ENCODE assay signal across 16 cellular contexts in the genomic region with DNA sequence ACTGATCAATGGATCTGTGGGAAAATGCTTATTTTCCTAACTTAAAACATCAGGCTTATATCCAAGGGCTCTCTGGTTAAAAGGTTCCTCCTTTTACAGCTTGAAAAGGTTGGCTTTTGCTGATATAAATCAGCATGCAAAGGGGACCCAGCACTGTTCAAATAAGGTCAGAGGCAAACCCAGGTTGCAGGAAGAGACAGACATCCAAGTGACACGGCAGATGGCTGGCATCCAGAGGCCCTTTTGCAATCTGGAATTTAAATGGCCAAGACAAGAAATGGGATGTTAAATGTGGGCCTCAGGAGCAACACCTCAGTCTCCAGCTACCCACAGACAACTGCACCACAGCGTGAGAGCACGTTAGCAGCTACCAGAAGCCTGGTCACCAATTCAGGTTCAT. TPM values are rescaled to one million over a fixed set of nuclear protein-coding genes. Genes with fewer than 3 reads are reported as not detected.
DNase-seq lines count a peak whose midpoint lies in the region; ATAC-seq and TF ChIP-seq lines count a peak whose summit lies in the region.
"Had no signal": no experiment of that assay in that cellular context is flagged by ENCODE, and none has a peak within 500 bp of the region (broad histone marks: within the 10 kb centered on the region; RNA-seq: fewer than 3 reads in every experiment).

No MANE protein-coding gene starts in this region.

- TF ChIP-seq CTCF in Caco-2 (IDR thresholded peaks at IDR 0.05; ENCODE audit: insufficient read depth in 1 of 2, low read depth in 1 of 2, low read length in 1 of 2, severe bottlenecking in 1 of 2, unreplicated experiment in 1 of 2), result no peak
- TF ChIP-seq CTCF in glutamatergic neuron (IDR thresholded peaks at IDR 0.05; ENCODE audit: partially characterized antibody, unreplicated experiment), result no peak
- no peak for TF ChIP-seq CTCF in psoas muscle (IDR thresholded peaks at IDR 0.05)

- H3K4me3 Mint-ChIP-seq in Caco-2 (ENCODE audit: unreplicated experiment), result no peak overlapping the region
- peak overlapping the region; percentile 70 for H3K4me3 Mint-ChIP-seq in glutamatergic neuron (ENCODE audit: unreplicated experiment)
- no peak overlapping the region for H3K4me3 Mint-ChIP-seq in activated CD8-positive, alpha-beta T cell treated with anti-CD3 and anti-CD28 coated beads, Interleukin-2, amount 10 ng/mL, durations not matched to agents 7 days and 5 days
- H3K4me3 Mint-ChIP-seq in activated CD4-positive, alpha-beta T cell treated with anti-CD3 and anti-CD28 coated beads, Interleukin-2, amount 10 ng/mL, durations not matched to agents 24 days and 14 days, result no peak overlapping the region
- H3K4me3 Mint-ChIP-seq: activated CD4-positive, alpha-beta T cell treated with anti-CD3 and anti-CD28 coated beads, Interleukin-2, amount 10 ng/mL, durations not matched to agents 7 days and 5 days; memory B cell had no signal

- intact Hi-C loops in Caco-2 (cut with micrococcal nuclease; ENCODE audit: unreplicated experiment) (no loop called here), psoas muscle (cut with DNase I) (no loop called here)
- intact Hi-C loops in activated CD4-positive, alpha-beta T cell treated with anti-CD3 and anti-CD28 coated beads, Interleukin-2, amount 10 ng/mL, durations not matched to agents 24 days and 14 days (cut with micrococcal nuclease), result no loop called here

- H3K4me1 Mint-ChIP-seq in Caco-2 (ENCODE audit: low read depth, unreplicated experiment), result peaks cover 23% of the 10 kb centered on the region
- peaks cover 53% of the 10 kb centered on the region for H3K4me1 Mint-ChIP-seq in glutamatergic neuron (ENCODE audit: low read depth, unreplicated experiment)
- peaks cover 20% of the 10 kb centered on the region for H3K4me1 Mint-ChIP-seq in activated CD8-positive, alpha-beta T cell treated with anti-CD3 and anti-CD28 coated beads, Interleukin-2, amount 10 ng/mL, durations not matched to agents 7 days and 5 days (ENCODE audit: low read depth)
- H3K4me1 Mint-ChIP-seq in activated CD4-positive, alpha-beta T cell treated with anti-CD3 and anti-CD28 coated beads, Interleukin-2, amount 10 ng/mL, durations not matched to agents 24 days and 14 days, result peaks cover 54% of the 10 kb centered on the region

- BruUV-seq in Caco-2 (replicated peaks; lab: Mats Ljungman, UMichigan), result no TSS peak

- H3K4me3 ChIP-seq in Caco-2 (ENCODE audit: low read depth, low read length) (no peak overlapping the region), psoas muscle (no peak overlapping the region)
- H3K4me3 ChIP-seq: dorsolateral prefrontal cortex, transverse colon had no signal

- H3K27me3 Mint-ChIP-seq in Caco-2 (ENCODE audit: insufficient read depth, unreplicated experiment) (no peaks in the 10 kb centered on the region), glutamatergic neuron (ENCODE audit: unreplicated experiment) (peaks cover 4% of the 10 kb centered on the region)
- H3K27me3 Mint-ChIP-seq in activated CD8-positive, alpha-beta T cell treated with anti-CD3 and anti-CD28 coated beads, Interleukin-2, amount 10 ng/mL, durations not matched to agents 7 days and 5 days (ENCODE audit: low read depth), result peaks cover 9% of the 10 kb centered on the region
- H3K27me3 Mint-ChIP-seq in activated CD4-positive, alpha-beta T cell treated with anti-CD3 and anti-CD28 coated beads, Interleukin-2, amount 10 ng/mL, durations not matched to agents 24 days and 14 days, result no peaks in the 10 kb centered on the region
- H3K27me3 Mint-ChIP-seq: memory B cell had no signal

- 36 to 50% (median 46%) methylated on average over 3 of the region's 3 CpGs for WGBS in psoas muscle, 3 donors

- H3K36me3 Mint-ChIP-seq in Caco-2 (ENCODE audit: insufficient read depth, unreplicated experiment) (peaks cover 12% of the 10 kb centered on the region), glutamatergic neuron (ENCODE audit: unreplicated experiment) (no peaks in the 10 kb centered on the region)
- H3K36me3 Mint-ChIP-seq in activated CD8-positive, alpha-beta T cell treated with anti-CD3 and anti-CD28 coated beads, Interleukin-2, amount 10 ng/mL, durations not matched to agents 7 days and 5 days (ENCODE audit: low read depth), result peaks cover 28% of the 10 kb centered on the region
- H3K36me3 Mint-ChIP-seq in activated naive CD4-positive, alpha-beta T cell treated with anti-CD3 and anti-CD28 coated beads, Interleukin-2, amount 50 U/mL, for 72 hours, result peaks cover 0 to 28% of the 10 kb centered on the region in 2 donors
- peaks cover 52% of the 10 kb centered on the region for H3K36me3 Mint-ChIP-seq in activated CD4-positive, alpha-beta T cell treated with anti-CD3 and anti-CD28 coated beads, Interleukin-2, amount 10 ng/mL, durations not matched to agents 24 days and 14 days (ENCODE audit: low read depth)

- POLR2A ChIA-PET in Caco-2 (lab: Charles Lee), result no interaction called here
- POLR2A ChIA-PET in activated CD8-positive, alpha-beta T cell treated with anti-CD3 and anti-CD28 coated beads, Interleukin-2, amount 10 ng/mL, durations not matched to agents 7 days and 5 days (lab: Charles Lee), result no interaction called here

- H3K4me1 ChIP-seq in Caco-2, result peaks cover 32% of the 10 kb centered on the region
- peaks cover 46% of the 10 kb centered on the region for H3K4me1 ChIP-seq in psoas muscle

- CTCF ChIA-PET in Caco-2 (lab: Charles Lee), result interaction anchor here (0.9 to 2.2 kb wide), 2 partner anchors 15 to 58 kb away, joined by 4 to 10 read pairs; no protein-coding TSS in a partner anchor
- CTCF ChIA-PET in activated CD8-positive, alpha-beta T cell treated with anti-CD3 and anti-CD28 coated beads, Interleukin-2, amount 10 ng/mL, durations not matched to agents 7 days and 5 days (lab: Charles Lee), result interaction anchor here (0.9 to 2.8 kb wide), 3 partner anchors 8 to 58 kb away, joined by 3 to 10 read pairs (median 3); no protein-coding TSS in a partner anchor

- H3K27ac Mint-ChIP-seq in Caco-2 (ENCODE audit: unreplicated experiment), result peak overlapping the region; percentile 79
- peak overlapping the region; percentile 94 for H3K27ac Mint-ChIP-seq in glutamatergic neuron (ENCODE audit: unreplicated experiment)
- no peak overlapping the region for H3K27ac Mint-ChIP-seq in activated CD8-positive, alpha-beta T cell treated with anti-CD3 and anti-CD28 coated beads, Interleukin-2, amount 10 ng/mL, durations not matched to agents 7 days and 5 days
- no peak overlapping the region for H3K27ac Mint-ChIP-seq in activated naive CD4-positive, alpha-beta T cell treated with anti-CD3 and anti-CD28 coated beads, Interleukin-2, amount 50 U/mL, for 72 hours
- no peak overlapping the region for H3K27ac Mint-ChIP-seq in activated CD4-positive, alpha-beta T cell treated with anti-CD3 and anti-CD28 coated beads, Interleukin-2, amount 10 ng/mL, durations not matched to agents 24 days and 14 days
- H3K27ac Mint-ChIP-seq: memory B cell had no signal

- peak in 3 of 4 donors; percentile 19 to 48 (median 43) for ATAC-seq in psoas muscle
- ATAC-seq in activated CD8-positive, alpha-beta T cell treated with anti-CD3 and anti-CD28 coated beads, Interleukin-2, amount 10 ng/mL, durations not matched to agents 7 days and 5 days, result no peak
- no peak for ATAC-seq in activated naive CD4-positive, alpha-beta T cell treated with anti-CD3 and anti-CD28 coated beads, Interleukin-2, amount 50 U/mL, for 72 hours

- H3K9me3 Mint-ChIP-seq in Caco-2 (ENCODE audit: unreplicated experiment) (no peaks in the 10 kb centered on the region), glutamatergic neuron (ENCODE audit: unreplicated experiment) (peaks cover 6% of the 10 kb centered on the region)
- no peaks in the 10 kb centered on the region for H3K9me3 Mint-ChIP-seq in activated CD8-positive, alpha-beta T cell treated with anti-CD3 and anti-CD28 coated beads, Interleukin-2, amount 10 ng/mL, durations not matched to agents 7 days and 5 days (ENCODE audit: insufficient read depth)
- no peaks in the 10 kb centered on the region for H3K9me3 Mint-ChIP-seq in activated naive CD4-positive, alpha-beta T cell treated with anti-CD3 and anti-CD28 coated beads, Interleukin-2, amount 50 U/mL, for 72 hours
- no peaks in the 10 kb centered on the region for H3K9me3 Mint-ChIP-seq in activated CD4-positive, alpha-beta T cell treated with anti-CD3 and anti-CD28 coated beads, Interleukin-2, amount 10 ng/mL, durations not matched to agents 24 days and 14 days
- H3K9me3 Mint-ChIP-seq: activated CD4-positive, alpha-beta T cell treated with anti-CD3 and anti-CD28 coated beads, Interleukin-2, amount 10 ng/mL, durations not matched to agents 7 days and 5 days; memory B cell had no signal

- H3K36me3 ChIP-seq in Caco-2 (ENCODE audit: control insufficient read depth, insufficient read depth, low read length), result no peaks in the 10 kb centered on the region
- no peaks in the 10 kb centered on the region for H3K36me3 ChIP-seq in KOPT-K1 (ENCODE audit: insufficient read depth, low read length)
- H3K36me3 ChIP-seq in psoas muscle (ENCODE audit: insufficient read depth in 1 of 2, low read depth in 1 of 2), result no peaks in the 10 kb centered on the region
- H3K36me3 ChIP-seq: transverse colon had no signal

- H3K9me3 ChIP-seq in Caco-2, result no peaks in the 10 kb centered on the region
- H3K9me3 ChIP-seq in KOPT-K1 (ENCODE audit: insufficient read depth, low read length, poor library complexity, severe bottlenecking), result no peaks in the 10 kb centered on the region
- no peaks in the 10 kb centered on the region for H3K9me3 ChIP-seq in psoas muscle
- H3K9me3 ChIP-seq: transverse colon had no signal

- DNase-seq in Caco-2 (no peak), glutamatergic neuron (no peak), psoas muscle (peak; percentile 66 to 70)
- DNase-seq in activated CD8-positive, alpha-beta memory T cell treated with anti-CD3 and anti-CD28 coated beads, Interleukin-2, amount 50 U/mL, for 4 hours, result no peak
- DNase-seq in activated CD8-positive, alpha-beta T cell treated with anti-CD3 and anti-CD28 coated beads, Interleukin-2, amount 10 ng/mL, durations not matched to agents 7 days and 5 days, result no peak
- DNase-seq in activated naive CD4-positive, alpha-beta T cell treated with anti-CD3 and anti-CD28 coated beads, Interleukin-2, amount 50 U/mL, for 72 hours (ENCODE audit: low spot score in 2 of 2), result no peak
- no peak for DNase-seq in activated CD4-positive, alpha-beta T cell treated with anti-CD3 and anti-CD28 coated beads, Interleukin-2, amount 10 ng/mL, durations not matched to agents 24 days and 14 days
- DNase-seq: activated CD4-positive, alpha-beta T cell treated with anti-CD3 and anti-CD28 coated beads, Interleukin-2, amount 10 ng/mL, durations not matched to agents 7 days and 5 days; dorsolateral prefrontal cortex; MM.1S; NCI-H2107; posterior cingulate gyrus; SW 1271; transverse colon had no signal

- peak overlapping the region; percentile 15 for H3K27ac ChIP-seq in KOPT-K1 (ENCODE audit: low read depth, low read length, poor library complexity, severe bottlenecking)
- H3K27ac ChIP-seq in psoas muscle, result peak overlapping the region; percentile 85

- H3K27me3 ChIP-seq in Caco-2 (replicated peaks; ENCODE audit: control insufficient read depth, insufficient read depth, low read length) (no peaks in the 10 kb centered on the region), psoas muscle (ENCODE audit: insufficient read depth in 3 of 3, low read length in 2 of 3) (no peaks in the 10 kb centered on the region)
- H3K27me3 ChIP-seq: dorsolateral prefrontal cortex had no signal

RNA-seq across cellular contexts. Expression of a gene that starts 6.3 kb away (rescaled TPM):
- total RNA-seq in Caco-2 (2022), result 20.8 and 26.1 TPM in 2 replicates
- total RNA-seq in glutamatergic neuron (ENCODE audit: unreplicated experiment), result 25.3 TPM
- total RNA-seq in psoas muscle, result 10 to 100 TPM; 14.4 to 57.1 (median 23.6) TPM
- 10 to 100 TPM; 42.8 to 63.0 (median 59.2) TPM for polyA plus RNA-seq in psoas muscle
- total RNA-seq in activated CD8-positive, alpha-beta T cell treated with anti-CD3 and anti-CD28 coated beads, Interleukin-2, amount 10 ng/mL, durations not matched to agents 7 days and 5 days, result 10 to 100 TPM; 12.6 to 15.0 TPM
- total RNA-seq in activated naive CD4-positive, alpha-beta T cell treated with anti-CD3 and anti-CD28 coated beads, Interleukin-2, amount 50 U/mL, for 72 hours, result 10 to 100 TPM in 1 of 2 donors, 1 to 10 TPM in 1; 2.6 to 18.9 TPM
- 19.5 and 19.8 TPM in 2 replicates for total RNA-seq in activated CD4-positive, alpha-beta T cell treated with anti-CD3 and anti-CD28 coated beads, Interleukin-2, amount 10 ng/mL, durations not matched to agents 24 days and 14 days

Comparison
In these comparisons a context has a peak if more than half of its experiments do, and no peak if none do; other contexts are left out.
1. DNase-seq: peak in psoas muscle (2 of 2); none in Caco-2 (0 of 2), glutamatergic neuron (single experiment), activated CD8-positive, alpha-beta memory T cell treated with anti-CD3 and anti-CD28 coated beads, Interleukin-2, amount 50 U/mL, for 4 hours (single experiment), activated CD8-positive, alpha-beta T cell treated with anti-CD3 and anti-CD28 coated beads, Interleukin-2, amount 10 ng/mL, durations not matched to agents 7 days and 5 days (single experiment), activated naive CD4-positive, alpha-beta T cell treated with anti-CD3 and anti-CD28 coated beads, Interleukin-2, amount 50 U/mL, for 72 hours (0 of 2) and activated CD4-positive, alpha-beta T cell treated with anti-CD3 and anti-CD28 coated beads, Interleukin-2, amount 10 ng/mL, durations not matched to agents 24 days and 14 days (single experiment).
2. H3K27ac Mint-ChIP-seq: peak in Caco-2 (single experiment) and glutamatergic neuron (single experiment); none in activated CD8-positive, alpha-beta T cell treated with anti-CD3 and anti-CD28 coated beads, Interleukin-2, amount 10 ng/mL, durations not matched to agents 7 days and 5 days (single experiment), activated naive CD4-positive, alpha-beta T cell treated with anti-CD3 and anti-CD28 coated beads, Interleukin-2, amount 50 U/mL, for 72 hours (0 of 2) and activated CD4-positive, alpha-beta T cell treated with anti-CD3 and anti-CD28 coated beads, Interleukin-2, amount 10 ng/mL, durations not matched to agents 24 days and 14 days (single experiment).
3. ATAC-seq: peak in psoas muscle (3 of 4); none in activated CD8-positive, alpha-beta T cell treated with anti-CD3 and anti-CD28 coated beads, Interleukin-2, amount 10 ng/mL, durations not matched to agents 7 days and 5 days (single experiment) and activated naive CD4-positive, alpha-beta T cell treated with anti-CD3 and anti-CD28 coated beads, Interleukin-2, amount 50 U/mL, for 72 hours (0 of 2).